26 cellular contexts compared by ENCODE assay signal in the genomic region with DNA sequence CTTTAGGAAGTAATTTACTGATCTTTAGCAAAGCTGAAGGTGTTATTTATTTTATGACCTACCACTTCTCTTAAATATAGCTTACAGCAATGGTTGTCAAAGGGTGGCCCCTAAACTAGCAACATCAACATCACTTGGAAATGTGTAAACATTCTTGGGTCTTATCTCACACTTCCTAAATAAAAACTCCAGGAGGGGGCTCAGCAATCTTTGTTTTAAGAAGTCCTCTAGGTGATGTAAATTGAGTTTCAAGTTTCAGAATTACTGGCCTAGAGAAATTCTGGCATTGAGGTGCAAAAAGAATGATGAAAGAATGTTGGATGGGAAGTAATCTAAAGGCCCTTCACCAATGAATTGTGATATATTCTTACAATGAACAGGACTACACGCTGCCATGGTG.
"Had no signal": no experiment of that assay in that cellular context is flagged by ENCODE, and none has a peak within 500 bp of the region (broad histone marks: within the 10 kb centered on the region; RNA-seq: fewer than 3 reads in every experiment).

No MANE protein-coding gene starts in this region.

- ATAC-seq: activated CD4-positive, alpha-beta T cell treated with anti-CD3 and anti-CD28 coated beads for 36 hours; activated CD8-positive, alpha-beta memory T cell treated with anti-CD3 and anti-CD28 coated beads, Interleukin-2, amount 10 ng/mL, durations not matched to agents 7 days and 5 days; activated CD8-positive, alpha-beta T cell treated with anti-CD3 and anti-CD28 coated beads, Interleukin-2, amount 10 ng/mL, durations not matched to agents 7 days and 5 days; activated T-helper 17 cell treated with anti-CD3 and anti-CD28 coated beads, Interleukin-2, amount 50 U/mL, for 72 hours; effector memory CD8-positive, alpha-beta T cell; gastroesophageal sphincter had no signal

- H3K27ac ChIP-seq: brain microvascular endothelial cell, esophagus squamous epithelium, gastroesophageal sphincter had no signal

- H3K4me3 Mint-ChIP-seq: activated CD4-positive, alpha-beta memory T cell treated with anti-CD3 and anti-CD28 coated beads for 36 hours; activated CD4-positive, alpha-beta T cell treated with anti-CD3 and anti-CD28 coated beads for 36 hours; activated CD4-positive, alpha-beta T cell treated with anti-CD3 and anti-CD28 coated beads, Interleukin-2, amount 10 ng/mL, durations not matched to agents 24 days and 14 days; activated CD8-positive, alpha-beta memory T cell treated with anti-CD3 and anti-CD28 coated beads, Interleukin-2, amount 10 ng/mL, durations not matched to agents 7 days and 5 days; activated CD8-positive, alpha-beta T cell treated with anti-CD3 and anti-CD28 coated beads, Interleukin-2, amount 10 ng/mL, durations not matched to agents 7 days and 5 days; activated naive CD8-positive, alpha-beta T cell; activated T-helper 17 cell treated with anti-CD3 and anti-CD28 coated beads, Interleukin-2, amount 50 U/mL, for 72 hours; effector memory CD8-positive, alpha-beta T cell had no signal

- H3K4me3 ChIP-seq: esophagus squamous epithelium, gastroesophageal sphincter had no signal

- H3K27me3 Mint-ChIP-seq: activated CD8-positive, alpha-beta memory T cell treated with anti-CD3 and anti-CD28 coated beads, Interleukin-2, amount 10 ng/mL, durations not matched to agents 7 days and 5 days had no signal

- H3K36me3 ChIP-seq: brain microvascular endothelial cell, esophagus squamous epithelium, gastroesophageal sphincter had no signal

- H3K9me3 ChIP-seq: esophagus squamous epithelium, gastroesophageal sphincter had no signal

- H3K4me1 Mint-ChIP-seq: activated T-helper 17 cell treated with anti-CD3 and anti-CD28 coated beads, Interleukin-2, amount 50 U/mL, for 72 hours had no signal

- H3K27me3 ChIP-seq: brain microvascular endothelial cell had no signal

- DNase-seq: activated CD4-positive, alpha-beta memory T cell treated with anti-CD3 and anti-CD28 coated beads for 36 hours; activated CD4-positive, alpha-beta T cell treated with anti-CD3 and anti-CD28 coated beads for 36 hours; activated CD4-positive, alpha-beta T cell treated with anti-CD3 and anti-CD28 coated beads, Interleukin-2, amount 10 ng/mL, durations not matched to agents 24 days and 14 days; activated CD4-positive, CD25-positive, alpha-beta regulatory T cell; activated CD4-positive, CD25-positive, alpha-beta regulatory T cell treated with anti-CD3 and anti-CD28 coated beads, Interleukin-2, amount 50 U/mL, for 72 hours; activated CD8-positive, alpha-beta memory T cell treated with anti-CD3 and anti-CD28 coated beads, Interleukin-2, amount 10 ng/mL, durations not matched to agents 7 days and 5 days; activated CD8-positive, alpha-beta memory T cell treated with anti-CD3 and anti-CD28 coated beads, Interleukin-2, amount 50 U/mL, for 4 hours; activated CD8-positive, alpha-beta T cell treated with anti-CD3 and anti-CD28 coated beads, Interleukin-2, amount 10 ng/mL, durations not matched to agents 7 days and 5 days; activated effector memory CD4-positive, alpha-beta T cell treated with Interleukin-2 at 50 U/mL for 16 hours; activated gamma-delta T cell treated with Interleukin-2 at 50 U/mL for 16 hours; activated naive CD4-positive, alpha-beta T cell treated with anti-CD3 and anti-CD28 coated beads, Interleukin-2, amount 50 U/mL, for 16 hours; activated naive CD4-positive, alpha-beta T cell treated with Interleukin-2 at 50 U/mL for 16 hours; activated T-cell treated with anti-CD3 and anti-CD28 coated beads, Interleukin-2, amount 50 U/mL, for 1 hour; amniotic stem cell; anterior cingulate cortex; brain microvascular endothelial cell; cortex of kidney; dermis blood vessel endothelial cell; effector CD4-positive, alpha-beta T cell; effector memory CD8-positive, alpha-beta T cell; esophagus squamous epithelium; foreskin melanocyte; T-helper 2 cell had no signal

- H3K9me3 Mint-ChIP-seq: activated CD4-positive, alpha-beta memory T cell treated with anti-CD3 and anti-CD28 coated beads for 36 hours; activated CD4-positive, alpha-beta T cell treated with anti-CD3 and anti-CD28 coated beads, Interleukin-2, amount 10 ng/mL, durations not matched to agents 24 days and 14 days; activated T-helper 17 cell treated with anti-CD3 and anti-CD28 coated beads, Interleukin-2, amount 50 U/mL, for 72 hours; effector memory CD8-positive, alpha-beta T cell had no signal

- H3K36me3 Mint-ChIP-seq: activated CD4-positive, alpha-beta memory T cell treated with anti-CD3 and anti-CD28 coated beads for 36 hours; activated CD8-positive, alpha-beta memory T cell treated with anti-CD3 and anti-CD28 coated beads, Interleukin-2, amount 10 ng/mL, durations not matched to agents 7 days and 5 days; activated naive CD8-positive, alpha-beta T cell had no signal

- H3K27ac Mint-ChIP-seq: activated CD4-positive, alpha-beta memory T cell treated with anti-CD3 and anti-CD28 coated beads for 36 hours; activated CD4-positive, alpha-beta T cell treated with anti-CD3 and anti-CD28 coated beads for 36 hours; activated CD4-positive, alpha-beta T cell treated with anti-CD3 and anti-CD28 coated beads, Interleukin-2, amount 10 ng/mL, durations not matched to agents 24 days and 14 days; activated CD8-positive, alpha-beta memory T cell treated with anti-CD3 and anti-CD28 coated beads, Interleukin-2, amount 10 ng/mL, durations not matched to agents 7 days and 5 days; activated CD8-positive, alpha-beta T cell treated with anti-CD3 and anti-CD28 coated beads, Interleukin-2, amount 10 ng/mL, durations not matched to agents 7 days and 5 days; activated T-helper 17 cell treated with anti-CD3 and anti-CD28 coated beads, Interleukin-2, amount 50 U/mL, for 72 hours; effector memory CD8-positive, alpha-beta T cell had no signal
